In genomic region chr9:92764988-92765936, GRCh38 we compare ENCODE assay signal across 8 cellular contexts. TPM values are rescaled to one million over a fixed set of nuclear protein-coding genes. Genes with fewer than 3 reads are reported as not detected.
DNase-seq lines count a peak whose midpoint lies in the region; ATAC-seq and TF ChIP-seq lines count a peak whose summit lies in the region.

No MANE protein-coding gene starts in this region.

- H3K4me1 ChIP-seq in ascending aorta (peaks cover 10 to 33% of the 10 kb centered on the region in 2 donors), rectal smooth muscle tissue (ENCODE audit: control insufficient read depth, insufficient read depth, low read length) (peaks cover 18% of the 10 kb centered on the region), aorta (ENCODE audit: control insufficient read depth in 1 of 2, insufficient read depth in 2 of 2, low read length in 2 of 2) (no peaks in the 10 kb centered on the region)

- DNase-seq in NCI-H187 (lab: John Stamatoyannopoulos, UW): peak; percentile 88 to 91
- peak; percentile 90 to 99 (median 96) for DNase-seq in T-helper 2 cell
- peak; percentile 98 to 99 for DNase-seq in ascending aorta (ENCODE audit: low spot score in 2 of 2)
- DNase-seq in hepatic stellate cell (ENCODE audit: low spot score): peak; percentile 98
- DNase-seq in aorta: peak; percentile 98 to 99

- H3K27me3 ChIP-seq in ascending aorta (no peaks in the 10 kb centered on the region), rectal smooth muscle tissue (ENCODE audit: control insufficient read depth, insufficient read depth, low read length) (no peaks in the 10 kb centered on the region), aorta (ENCODE audit: control insufficient read depth in 1 of 2, insufficient read depth in 2 of 2, low read length in 1 of 2) (no peaks in the 10 kb centered on the region)

- H3K27ac ChIP-seq in ascending aorta (peak overlapping the region; percentile 100), rectal smooth muscle tissue (ENCODE audit: low read depth, low read length) (peak overlapping the region; percentile 99), aorta (ENCODE audit: low read depth in 1 of 2, low read length in 2 of 2) (peak overlapping the region; percentile 94 to 95)

- intact Hi-C loops in ascending aorta (cut with DNase I) (loop anchor here (1.0 to 10.0 kb wide), 12 partner anchors 25 to 688 kb away; partner anchors contain the start of genes CARD19, CENPP, FAM120AOS and IARS1), aorta (cut with DNase I) (no loop called here)

- WGBS in aorta, 2 donors: 1% methylated on average over 44 to 75 of the region's 75 CpGs

- no peaks in the 10 kb centered on the region for H3K36me3 ChIP-seq in ascending aorta
- no peaks in the 10 kb centered on the region for H3K36me3 ChIP-seq in rectal smooth muscle tissue (ENCODE audit: control insufficient read depth, insufficient read depth, low read length)
- H3K36me3 ChIP-seq in aorta (ENCODE audit: control insufficient read depth in 1 of 2, insufficient read depth in 2 of 2, low read length in 1 of 2): no peaks in the 10 kb centered on the region

- peak; percentile 90 to 93 (median 92) for TF ChIP-seq CTCF in ascending aorta (IDR thresholded peaks at IDR 0.05)

- peak; percentile 90 for ATAC-seq in GM18505 (IDR thresholded peaks at IDR 0.05; ENCODE audit: unreplicated experiment)
- peak; percentile 90 for ATAC-seq in HG02970 (IDR thresholded peaks at IDR 0.05; ENCODE audit: low FRiP score, unreplicated experiment)
- peak; percentile 99 for ATAC-seq in aorta (ENCODE audit: low FRiP score)

- H3K4me3 ChIP-seq in ascending aorta (peak overlapping the region; percentile 93 to 99), rectal smooth muscle tissue (ENCODE audit: low read length) (peak overlapping the region; percentile 84), aorta (ENCODE audit: low read length in 2 of 2) (peak overlapping the region; percentile 67 to 86)

- peak overlapping the region; percentile 92 for H3K9ac ChIP-seq in rectal smooth muscle tissue (ENCODE audit: low read length)

- peak; percentile 85 for TF ChIP-seq POLR2A in GM18505 (IDR thresholded peaks at IDR 0.05; ENCODE audit: borderline replicate concordance, extremely low read depth, insufficient read depth, insufficient read length)

- H3K9me3 ChIP-seq in ascending aorta (no peaks in the 10 kb centered on the region), aorta (ENCODE audit: control insufficient read depth, low read length) (no peaks in the 10 kb centered on the region)

RNA-seq across cellular contexts. Expression of gene BICD2, which starts 0.6 kb away (rescaled TPM):
- 29.1 TPM for total RNA-seq in ascending aorta
- total RNA-seq in aorta: 10 to 100 TPM; 32.4 to 37.2 TPM
- polyA plus RNA-seq in aorta: 10 to 100 TPM in 1 of 2 donors, 1 to 10 TPM in 1; 8.9 to 16.1 TPM

Comparison
In these comparisons a context has a peak if more than half of its experiments do, and no peak if none do; other contexts are left out.
1. Peak in every context shown above with its lines: DNase-seq, ATAC-seq, H3K4me3 ChIP-seq and H3K27ac ChIP-seq.